Comparison of ENCODE assay signal across 1 cellular context in genomic region chr5:67814569-67815311, GRCh38.
TF ChIP-seq lines count a peak whose summit lies in the region.

No MANE protein-coding gene starts in this region.

TF ChIP-seq in HepG2, 621 proteins besides CTCF, POLR2A, EP300 and RAD21 (continued from another document):
- TF ChIP-seq ARID4A (CRISPR knock-in tag; IDR thresholded peaks at IDR 0.05; ENCODE audit: borderline replicate concordance) (no peak), RFX5 (IDR thresholded peaks at IDR 0.05; ENCODE audit: low read depth, low read length) (no peak), NCOA5 (CRISPR knock-in tag; IDR thresholded peaks at IDR 0.05) (no peak), NFE2L2 (IDR thresholded peaks at IDR 0.05; ENCODE audit: low read length) (no peak), XBP1 (CRISPR knock-in tag; IDR thresholded peaks at IDR 0.05) (no peak)
